ENCODE assay signal across 12 cellular contexts in the genomic region with DNA sequence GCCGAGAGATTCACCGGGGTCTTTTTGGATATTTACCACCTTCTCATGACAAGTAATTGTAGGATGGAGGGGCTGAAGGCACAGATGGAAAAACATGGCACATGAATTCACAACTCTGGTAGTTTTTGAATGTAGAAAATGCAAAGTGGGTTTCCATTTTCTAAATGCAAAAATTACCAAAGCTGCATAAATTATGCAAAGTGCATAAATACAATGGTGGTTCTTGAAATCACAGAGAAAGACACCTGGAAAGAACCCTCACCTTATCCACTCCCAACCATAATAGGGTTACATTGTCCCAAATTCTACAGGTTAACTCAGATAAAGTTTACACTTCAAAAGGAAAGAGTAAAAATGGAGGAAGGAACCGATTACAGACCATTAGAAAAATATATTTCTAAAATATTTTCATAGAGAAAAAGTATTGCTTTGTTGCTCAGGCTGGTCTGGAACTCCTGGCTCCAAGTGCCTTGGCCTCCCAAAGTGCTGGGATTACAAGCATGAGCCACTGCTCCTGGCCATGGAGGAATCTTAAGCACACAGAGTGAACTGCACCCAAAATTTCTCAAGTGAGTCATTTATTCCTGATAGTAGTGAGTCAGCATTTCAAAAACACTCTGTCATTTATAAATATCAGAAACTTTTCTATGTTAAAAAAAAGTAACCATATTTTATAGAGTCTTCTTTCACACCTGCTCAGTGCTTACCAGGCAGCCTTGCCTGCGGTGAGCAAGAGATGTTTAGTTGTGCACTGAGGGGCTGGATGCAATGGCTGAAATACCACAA.
DNase-seq lines count a peak whose midpoint lies in the region; ATAC-seq and TF ChIP-seq lines count a peak whose summit lies in the region.
"Had no signal": no experiment of that assay in that cellular context is flagged by ENCODE, and none has a peak within 500 bp of the region (broad histone marks: within the 10 kb centered on the region; RNA-seq: fewer than 3 reads in every experiment).

No MANE protein-coding gene starts in this region.

- no peak overlapping the region for H3K4me3 Mint-ChIP-seq in chondrocyte (ENCODE audit: unreplicated experiment)
- H3K4me3 Mint-ChIP-seq: activated CD4-positive, alpha-beta memory T cell treated with anti-CD3 and anti-CD28 coated beads, Interleukin-2, amount 10 ng/mL, durations not matched to agents 7 days and 5 days; memory B cell; T-helper 1 cell treated with Interleukin-12 subunit alpha and Interleukin-12 subunit beta and Interleukin-4 antibody, amounts not matched to agents 30 μg/mL and 1 μg/mL, for 36 hours had no signal

- no peak for ATAC-seq in right cardiac atrium
- ATAC-seq in HG03039 (IDR thresholded peaks at IDR 0.05; ENCODE audit: unreplicated experiment), result no peak

- H3K27me3 ChIP-seq in MG63 (no peaks in the 10 kb centered on the region), right cardiac atrium (ENCODE audit: control insufficient read depth, insufficient read depth) (no peaks in the 10 kb centered on the region)

- intact Hi-C loops in right cardiac atrium (cut with DNase I), result no loop called here

- peaks cover 13% of the 10 kb centered on the region for H3K4me1 ChIP-seq in mesodermal cell (ENCODE audit: control insufficient read depth, insufficient read depth, low read length, poor library complexity, severe bottlenecking)
- H3K4me1 ChIP-seq in right cardiac atrium (ENCODE audit: control insufficient read depth, insufficient read depth, low read length), result no peaks in the 10 kb centered on the region

- H3K36me3 Mint-ChIP-seq in chondrocyte (ENCODE audit: low read depth), result peaks cover 2% of the 10 kb centered on the region
- H3K36me3 Mint-ChIP-seq: memory B cell had no signal

- H3K27ac ChIP-seq in mesodermal cell (ENCODE audit: low read depth, low read length, severe bottlenecking), result peak overlapping the region; percentile 51
- H3K27ac ChIP-seq in right cardiac atrium (ENCODE audit: low read length), result no peak overlapping the region

- H3K9me3 Mint-ChIP-seq in chondrocyte (ENCODE audit: low read depth), result no peaks in the 10 kb centered on the region
- H3K9me3 Mint-ChIP-seq: activated CD4-positive, alpha-beta memory T cell treated with anti-CD3 and anti-CD28 coated beads, Interleukin-2, amount 10 ng/mL, durations not matched to agents 7 days and 5 days; memory B cell; T-helper 1 cell treated with Interleukin-12 subunit alpha and Interleukin-12 subunit beta and Interleukin-4 antibody, amounts not matched to agents 30 μg/mL and 1 μg/mL, for 36 hours had no signal

- H3K27me3 Mint-ChIP-seq in chondrocyte (ENCODE audit: low read depth), result no peaks in the 10 kb centered on the region

- H3K36me3 ChIP-seq in MG63, result peaks cover 16% of the 10 kb centered on the region
- no peaks in the 10 kb centered on the region for H3K36me3 ChIP-seq in mesodermal cell (ENCODE audit: control insufficient read depth, insufficient read depth, low read length)

- peak; percentile 54 for DNase-seq in AG20443 (ENCODE audit: low spot score)
- peak; percentile 95 for DNase-seq in MG63
- no peak for DNase-seq in chondrocyte (ENCODE audit: low spot score)
- DNase-seq in right cardiac atrium, result no peak
- DNase-seq in SW480 (ENCODE audit: low spot score), result no peak
- DNase-seq in NCI-H82 (lab: John Stamatoyannopoulos, UW), result no peak
- DNase-seq: activated CD4-positive, alpha-beta memory T cell treated with anti-CD3 and anti-CD28 coated beads, Interleukin-2, amount 10 ng/mL, durations not matched to agents 7 days and 5 days; hippocampal formation had no signal

- TF ChIP-seq CTCF in chondrocyte (IDR thresholded peaks at IDR 0.05), result no peak

- peak overlapping the region; percentile 78 for H3K27ac Mint-ChIP-seq in chondrocyte (ENCODE audit: unreplicated experiment)
- H3K27ac Mint-ChIP-seq: activated CD4-positive, alpha-beta memory T cell treated with anti-CD3 and anti-CD28 coated beads, Interleukin-2, amount 10 ng/mL, durations not matched to agents 7 days and 5 days; memory B cell; T-helper 1 cell treated with Interleukin-12 subunit alpha and Interleukin-12 subunit beta and Interleukin-4 antibody, amounts not matched to agents 30 μg/mL and 1 μg/mL, for 36 hours had no signal

- H3K4me3 ChIP-seq in MG63, result no peak overlapping the region
- no peak overlapping the region for H3K4me3 ChIP-seq in mesodermal cell (ENCODE audit: extremely low read depth, insufficient read depth, low read length, poor library complexity, severe bottlenecking)
- no peak overlapping the region for H3K4me3 ChIP-seq in right cardiac atrium (ENCODE audit: low read length)

- 100% methylated on average over 1 of the region's 4 CpGs; no CpG with 5 or more reads in 1 of the 2 experiments for WGBS in mesodermal cell (ENCODE audit: insufficient coverage in 2 of 2), 2 experiments
- 98% methylated on average over 4 of the region's 4 CpGs for WGBS in right cardiac atrium

- no peaks in the 10 kb centered on the region for H3K9me3 ChIP-seq in MG63
- no peaks in the 10 kb centered on the region for H3K9me3 ChIP-seq in mesodermal cell (ENCODE audit: control insufficient read depth, low read length)
- no peaks in the 10 kb centered on the region for H3K9me3 ChIP-seq in right cardiac atrium (ENCODE audit: control insufficient read depth, low read length)

- peaks cover 58% of the 10 kb centered on the region for H3K4me1 Mint-ChIP-seq in chondrocyte (ENCODE audit: low read depth)
- H3K4me1 Mint-ChIP-seq: activated CD4-positive, alpha-beta memory T cell treated with anti-CD3 and anti-CD28 coated beads, Interleukin-2, amount 10 ng/mL, durations not matched to agents 7 days and 5 days; memory B cell had no signal

Comparison
In these comparisons a context has a peak if more than half of its experiments do, and no peak if none do; other contexts are left out.
1. DNase-seq: peak in AG20443 (single experiment) and MG63 (single experiment); none in chondrocyte (single experiment), right cardiac atrium (0 of 3), SW480 (single experiment) and NCI-H82 (single experiment).